26 cellular contexts compared by ENCODE assay signal in the genomic region with DNA sequence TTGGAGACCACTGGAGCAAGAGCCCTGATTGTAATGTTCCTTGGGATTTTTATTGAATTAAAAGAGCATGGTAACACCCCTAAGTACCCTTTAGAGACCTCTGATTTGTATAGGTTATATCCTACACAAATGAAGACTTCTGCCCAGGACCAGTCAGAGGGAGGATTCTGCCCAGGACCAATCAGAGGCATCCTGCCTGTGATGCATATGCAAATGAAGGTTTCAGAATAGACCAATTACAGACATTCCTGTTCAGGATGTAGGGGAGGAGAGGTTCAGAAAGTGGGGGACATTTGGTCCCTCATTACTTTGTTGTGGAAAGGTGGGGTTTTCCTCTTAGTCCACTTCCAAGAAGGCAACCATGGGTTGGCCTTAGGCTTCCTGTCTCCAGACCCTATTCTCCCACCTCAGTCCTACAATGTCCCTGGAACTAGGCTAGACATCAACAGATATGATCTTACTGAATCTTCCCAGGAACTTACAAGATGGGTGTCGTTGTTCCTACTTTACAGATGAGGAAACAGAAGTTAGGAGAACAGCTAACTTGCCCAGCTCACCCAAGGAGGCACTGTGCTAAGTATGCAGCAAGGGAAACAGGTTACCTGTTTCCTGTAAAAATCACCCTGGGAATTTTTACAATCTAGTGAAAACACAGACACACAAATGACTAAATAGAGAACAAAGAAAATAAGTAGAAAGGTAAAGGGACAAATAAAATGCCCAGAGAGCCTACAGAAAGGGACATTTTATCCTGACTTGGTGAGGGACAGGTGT. TPM values are rescaled to one million over a fixed set of nuclear protein-coding genes. Genes with fewer than 3 reads are reported as not detected.
DNase-seq lines count a peak whose midpoint lies in the region; ATAC-seq, FAIRE-seq and TF ChIP-seq lines count a peak whose summit lies in the region.
"Had no signal": no experiment of that assay in that cellular context is flagged by ENCODE, and none has a peak within 500 bp of the region (broad histone marks: within the 10 kb centered on the region; RNA-seq: fewer than 3 reads in every experiment).

No MANE protein-coding gene starts in this region.

- peaks cover 7% of the 10 kb centered on the region for H3K27me3 Mint-ChIP-seq in activated naive CD8-positive, alpha-beta T cell treated with anti-CD3 and anti-CD28 coated beads, Interleukin-2, amount 10 ng/mL, durations not matched to agents 7 days and 5 days

- no peak for TF ChIP-seq CTCF in GM06990 (IDR thresholded peaks at IDR 0.05; ENCODE audit: insufficient read depth, low read length, poor library complexity, severe bottlenecking)
- no peak for TF ChIP-seq CTCF in osteoblast (IDR thresholded peaks at IDR 0.05; ENCODE audit: extremely low read depth, low read depth, low read length)

- H3K4me1 ChIP-seq in osteoblast (ENCODE audit: insufficient read depth, low read length) (no peaks in the 10 kb centered on the region), aorta (ENCODE audit: control insufficient read depth in 1 of 2, insufficient read depth in 2 of 2, low read length in 2 of 2) (no peaks in the 10 kb centered on the region)
- H3K4me1 ChIP-seq: A549 had no signal

- no peaks in the 10 kb centered on the region for H3K9me3 ChIP-seq in osteoblast (ENCODE audit: low read depth, low read length)
- H3K9me3 ChIP-seq in aorta (ENCODE audit: control insufficient read depth, low read length) = no peaks in the 10 kb centered on the region
- H3K9me3 ChIP-seq: A549 had no signal

- no peak overlapping the region for H2AFZ ChIP-seq in osteoblast (ENCODE audit: low read length)
- H2AFZ ChIP-seq: GM23248 had no signal

- peak; percentile 4 for DNase-seq in GM06990 (ENCODE audit: extremely low read depth, insufficient read length)
- DNase-seq in GM18507 (ENCODE audit: extremely low spot score, insufficient read length, low read depth) = no peak
- DNase-seq in activated naive CD8-positive, alpha-beta T cell treated with anti-CD3 and anti-CD28 coated beads, Interleukin-2, amount 10 ng/mL, durations not matched to agents 7 days and 5 days = no peak
- peak; percentile 54 for DNase-seq in osteoblast (ENCODE audit: insufficient read length, low spot score, missing footprints)
- DNase-seq in foreskin melanocyte = no peak
- no peak for DNase-seq in aorta
- no peak for DNase-seq in GOT3 (lab: John Stamatoyannopoulos, UW)
- DNase-seq: C1 segment of cervical spinal cord; CD4-positive, alpha-beta memory T cell; COR-L47; DMS53; GM23248; HCEC 1CT; IMR-90; MM.1S; NCI-H1417; NCI-H1694; NCI-H2029 treated with DMSO at 0.1 percent for 48 hours; NCI-H510A; NCI-H69; SHP77 had no signal

- intact Hi-C loops in aorta (cut with DNase I) = no loop called here

- peak overlapping the region; percentile 35 for H3K4me3 Mint-ChIP-seq in activated naive CD8-positive, alpha-beta T cell treated with anti-CD3 and anti-CD28 coated beads, Interleukin-2, amount 10 ng/mL, durations not matched to agents 7 days and 5 days
- H3K4me3 Mint-ChIP-seq: CD4-positive, alpha-beta memory T cell had no signal

- H3K27me3 ChIP-seq in GM06990 (replicated peaks; ENCODE audit: control insufficient read depth, insufficient read depth, low read length) (no peaks in the 10 kb centered on the region), osteoblast (ENCODE audit: insufficient read depth, low read length) (no peaks in the 10 kb centered on the region), aorta (ENCODE audit: control insufficient read depth in 1 of 2, insufficient read depth in 2 of 2, low read length in 1 of 2) (no peaks in the 10 kb centered on the region)

- no peak overlapping the region for H3K4me2 ChIP-seq in osteoblast (ENCODE audit: insufficient read depth, low read length)
- H3K4me2 ChIP-seq: A549, KMS-11 had no signal

- H3K27ac ChIP-seq in osteoblast (ENCODE audit: low read depth, low read length) = no peak overlapping the region
- H3K27ac ChIP-seq in aorta (ENCODE audit: low read depth in 1 of 2, low read length in 2 of 2) = no peak overlapping the region
- H3K27ac ChIP-seq: A549, GM23248, KMS-11, RWPE1 had no signal

- no peak overlapping the region for H3K27ac Mint-ChIP-seq in activated naive CD8-positive, alpha-beta T cell treated with anti-CD3 and anti-CD28 coated beads, Interleukin-2, amount 10 ng/mL, durations not matched to agents 7 days and 5 days
- H3K27ac Mint-ChIP-seq: CD4-positive, alpha-beta memory T cell had no signal

- peaks cover 7% of the 10 kb centered on the region for H3K36me3 Mint-ChIP-seq in activated naive CD8-positive, alpha-beta T cell treated with anti-CD3 and anti-CD28 coated beads, Interleukin-2, amount 10 ng/mL, durations not matched to agents 7 days and 5 days
- H3K36me3 Mint-ChIP-seq: CD4-positive, alpha-beta memory T cell had no signal

- no peaks in the 10 kb centered on the region for H3K36me3 ChIP-seq in GM06990 (ENCODE audit: control insufficient read depth, insufficient read depth, low read length)
- no peaks in the 10 kb centered on the region for H3K36me3 ChIP-seq in osteoblast (ENCODE audit: insufficient read depth, low read length)
- no peaks in the 10 kb centered on the region for H3K36me3 ChIP-seq in aorta (ENCODE audit: control insufficient read depth in 1 of 2, insufficient read depth in 2 of 2, low read length in 1 of 2)

- peak; percentile 9 for FAIRE-seq in GM18507 (lab: Jason Lieb, UNC)
- FAIRE-seq: A549, G401.6 had no signal

- H4K20me1 ChIP-seq in osteoblast (ENCODE audit: insufficient read depth, low read length) = no peaks in the 10 kb centered on the region

- H3K79me2 ChIP-seq in osteoblast (ENCODE audit: insufficient read depth, low read length) = no peaks in the 10 kb centered on the region

- ATAC-seq in activated naive CD8-positive, alpha-beta T cell treated with anti-CD3 and anti-CD28 coated beads, Interleukin-2, amount 10 ng/mL, durations not matched to agents 7 days and 5 days (ENCODE audit: low read depth) = peak; percentile 33
- no peak for ATAC-seq in aorta (ENCODE audit: low FRiP score)
- ATAC-seq: A549, Panc1 had no signal

- POLR2A ChIA-PET in activated naive CD8-positive, alpha-beta T cell treated with anti-CD3 and anti-CD28 coated beads, Interleukin-2, amount 10 ng/mL, durations not matched to agents 7 days and 5 days (lab: Charles Lee) = no interaction called here

- no peak overlapping the region for H3K4me3 ChIP-seq in GM06990 (replicated peaks; ENCODE audit: low read depth, low read length)
- H3K4me3 ChIP-seq in osteoblast (ENCODE audit: insufficient read depth, low read length) = no peak overlapping the region
- H3K4me3 ChIP-seq in aorta (ENCODE audit: low read length in 2 of 2) = no peak overlapping the region
- H3K4me3 ChIP-seq: A549, GM23248 had no signal

- H3K9me3 Mint-ChIP-seq in activated naive CD8-positive, alpha-beta T cell treated with anti-CD3 and anti-CD28 coated beads, Interleukin-2, amount 10 ng/mL, durations not matched to agents 7 days and 5 days = peaks cover 12% of the 10 kb centered on the region
- H3K9me3 Mint-ChIP-seq: CD4-positive, alpha-beta memory T cell had no signal

- H3K4me1 Mint-ChIP-seq in activated naive CD8-positive, alpha-beta T cell treated with anti-CD3 and anti-CD28 coated beads, Interleukin-2, amount 10 ng/mL, durations not matched to agents 7 days and 5 days = peaks cover 15% of the 10 kb centered on the region

- WGBS in aorta, 2 donors = 67 to 80% methylated on average over 1 of the region's 1 CpG

RNA-seq across cellular contexts. Expression of gene SFPQ, which starts 36.8 kb away (rescaled TPM):
- total RNA-seq in activated naive CD8-positive, alpha-beta T cell treated with anti-CD3 and anti-CD28 coated beads, Interleukin-2, amount 10 ng/mL, durations not matched to agents 7 days and 5 days = 100 to 1,000 TPM; 338 to 348 TPM
- total RNA-seq in osteoblast (163 and 187 TPM in 2 replicates), aorta (100 to 1,000 TPM; 206 to 231 TPM)
- polyA plus RNA-seq in aorta = 100 to 1,000 TPM in 1 of 2 donors, 10 to 100 TPM in 1; 34.7 to 161 TPM

RNA-seq across cellular contexts. Expression of gene ZMYM4, which starts 38.7 kb away (rescaled TPM):
- total RNA-seq in activated naive CD8-positive, alpha-beta T cell treated with anti-CD3 and anti-CD28 coated beads, Interleukin-2, amount 10 ng/mL, durations not matched to agents 7 days and 5 days = 10 to 100 TPM; 29.5 to 29.8 TPM
- total RNA-seq in osteoblast (49.9 and 50.4 TPM in 2 replicates), aorta (10 to 100 TPM; 54.9 to 57.0 TPM)
- polyA plus RNA-seq in aorta = 10 to 100 TPM in 1 of 2 donors, 1 to 10 TPM in 1; 6.6 to 10.9 TPM

Comparison
In these comparisons a context has a peak if more than half of its experiments do, and no peak if none do; other contexts are left out.
1. DNase-seq: peak in GM06990 (single experiment) and osteoblast (single experiment); none in GM18507 (single experiment), activated naive CD8-positive, alpha-beta T cell treated with anti-CD3 and anti-CD28 coated beads, Interleukin-2, amount 10 ng/mL, durations not matched to agents 7 days and 5 days (single experiment), foreskin melanocyte (single experiment), aorta (0 of 2) and GOT3 (single experiment).